In the genomic region with DNA sequence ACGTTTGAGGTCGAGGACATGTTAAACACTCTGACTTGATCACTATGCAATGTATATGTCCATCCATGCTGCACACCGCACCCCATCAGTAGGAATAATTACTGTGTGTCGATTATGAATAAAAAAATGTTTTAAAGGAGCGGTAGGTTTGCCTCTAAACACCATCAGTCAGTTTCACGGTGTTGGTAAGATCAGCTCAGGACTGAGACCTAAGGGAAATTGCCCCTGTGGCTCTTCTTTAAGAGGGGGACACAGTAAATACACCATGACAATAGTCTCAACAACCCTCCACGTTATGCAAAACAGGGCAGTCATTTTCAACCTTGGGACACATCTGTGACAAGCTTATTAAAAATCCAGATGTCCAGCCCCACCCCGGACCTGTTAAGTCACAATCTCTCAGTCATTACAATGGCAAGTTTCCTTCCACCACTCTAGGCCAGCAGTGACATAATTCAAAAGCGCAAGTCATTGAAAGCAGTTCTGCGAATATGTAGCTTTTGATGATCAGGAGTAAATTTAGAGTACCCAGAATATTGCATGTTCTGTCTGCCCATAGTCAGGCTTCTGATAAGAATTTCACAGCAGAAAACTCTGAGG, we compare ENCODE assay signal across 8 cellular contexts. TPM values are rescaled to one million over a fixed set of nuclear protein-coding genes. Genes with fewer than 3 reads are reported as not detected.
DNase-seq lines count a peak whose midpoint lies in the region; ATAC-seq and FAIRE-seq lines count a peak whose summit lies in the region.

No MANE protein-coding gene starts in this region.

- no peak overlapping the region for H3K27ac ChIP-seq in iPS-18a (ENCODE audit: low read length)

- CTCF ChIA-PET in activated naive CD4-positive, alpha-beta T cell treated with anti-CD3 and anti-CD28 coated beads for 36 hours (lab: Charles Lee): interaction anchor here (0.6 to 5.1 kb wide), 9 partner anchors 11 to 701 kb away, joined by 3 to 42 read pairs (median 4); a partner anchor contains a TSS

- peak overlapping the region; percentile 37 for H3K27ac Mint-ChIP-seq in activated naive CD4-positive, alpha-beta T cell treated with anti-CD3 and anti-CD28 coated beads for 36 hours
- peak overlapping the region; percentile 65 for H3K27ac Mint-ChIP-seq in activated T-helper 1 cell treated with anti-CD3 and anti-CD28 coated beads, Interleukin-12 subunit alpha, Interleukin-12 subunit beta, Interleukin-2, Interleukin-4 antibody, amounts not matched to agents 30 ng/mL and 10 ng/mL and 1 ng/mL, durations not matched to agents 14 hours and 24 hours and 36 hours
- H3K27ac Mint-ChIP-seq in stimulated activated naive CD8-positive, alpha-beta T cell treated with anti-CD3 and anti-CD28 coated beads, Interleukin-15, amount 100 ng/mL, for 72 hours: peak overlapping the region; percentile 75 to 79

- H3K9ac ChIP-seq in iPS-18a (ENCODE audit: low read length): peak overlapping the region; percentile 84

- peaks cover 21% of the 10 kb centered on the region for H3K36me3 ChIP-seq in iPS-18a (ENCODE audit: control insufficient read depth, low read depth, low read length)

- H3K9me3 ChIP-seq in iPS-18a (ENCODE audit: control insufficient read depth, low read depth, low read length): no peaks in the 10 kb centered on the region

- no peaks in the 10 kb centered on the region for H3K27me3 Mint-ChIP-seq in activated naive CD4-positive, alpha-beta T cell treated with anti-CD3 and anti-CD28 coated beads for 36 hours (ENCODE audit: low read depth)
- no peaks in the 10 kb centered on the region for H3K27me3 Mint-ChIP-seq in activated T-helper 1 cell treated with anti-CD3 and anti-CD28 coated beads, Interleukin-12 subunit alpha, Interleukin-12 subunit beta, Interleukin-2, Interleukin-4 antibody, amounts not matched to agents 30 ng/mL and 10 ng/mL and 1 ng/mL, durations not matched to agents 14 hours and 24 hours and 36 hours (ENCODE audit: insufficient read depth)
- H3K27me3 Mint-ChIP-seq in stimulated activated naive CD8-positive, alpha-beta T cell treated with anti-CD3 and anti-CD28 coated beads, Interleukin-15, amount 100 ng/mL, for 72 hours: no peaks in the 10 kb centered on the region

- intact Hi-C loops in activated naive CD4-positive, alpha-beta T cell treated with anti-CD3 and anti-CD28 coated beads for 36 hours (cut with micrococcal nuclease): loop anchor here (1.0 kb wide), 2 partner anchors 59 to 277 kb away; a partner anchor contains a TSS
- intact Hi-C loops in activated T-helper 1 cell treated with anti-CD3 and anti-CD28 coated beads, Interleukin-12 subunit alpha, Interleukin-12 subunit beta, Interleukin-2, Interleukin-4 antibody, amounts not matched to agents 30 ng/mL and 10 ng/mL and 1 ng/mL, durations not matched to agents 14 hours and 24 hours and 36 hours (cut with micrococcal nuclease): no loop called here

- no peak for ATAC-seq in stimulated activated naive CD8-positive, alpha-beta T cell treated with anti-CD3 and anti-CD28 coated beads, Interleukin-15, amount 100 ng/mL, for 72 hours
- ATAC-seq in GM21786 (IDR thresholded peaks at IDR 0.05; ENCODE audit: unreplicated experiment): no peak

- H3K9me3 Mint-ChIP-seq in activated naive CD4-positive, alpha-beta T cell treated with anti-CD3 and anti-CD28 coated beads for 36 hours: peaks cover 2% of the 10 kb centered on the region
- H3K9me3 Mint-ChIP-seq in activated T-helper 1 cell treated with anti-CD3 and anti-CD28 coated beads, Interleukin-12 subunit alpha, Interleukin-12 subunit beta, Interleukin-2, Interleukin-4 antibody, amounts not matched to agents 30 ng/mL and 10 ng/mL and 1 ng/mL, durations not matched to agents 14 hours and 24 hours and 36 hours: no peaks in the 10 kb centered on the region
- no peaks in the 10 kb centered on the region for H3K9me3 Mint-ChIP-seq in stimulated activated naive CD8-positive, alpha-beta T cell treated with anti-CD3 and anti-CD28 coated beads, Interleukin-15, amount 100 ng/mL, for 72 hours

- no peaks in the 10 kb centered on the region for H3K27me3 ChIP-seq in iPS-18a (ENCODE audit: control insufficient read depth, insufficient read depth, low read length)

- H3K4me1 ChIP-seq in iPS-18a (ENCODE audit: control insufficient read depth, low read depth, low read length): no peaks in the 10 kb centered on the region

- FAIRE-seq in RCC 7860 (lab: Jason Lieb, UNC): no peak

- H3K36me3 Mint-ChIP-seq in activated naive CD4-positive, alpha-beta T cell treated with anti-CD3 and anti-CD28 coated beads for 36 hours (ENCODE audit: low read depth): peaks cover 7% of the 10 kb centered on the region
- peaks cover 23% of the 10 kb centered on the region for H3K36me3 Mint-ChIP-seq in activated T-helper 1 cell treated with anti-CD3 and anti-CD28 coated beads, Interleukin-12 subunit alpha, Interleukin-12 subunit beta, Interleukin-2, Interleukin-4 antibody, amounts not matched to agents 30 ng/mL and 10 ng/mL and 1 ng/mL, durations not matched to agents 14 hours and 24 hours and 36 hours (ENCODE audit: low read depth)

- peak overlapping the region; percentile 90 for H3K4me3 ChIP-seq in iPS-18a (ENCODE audit: low read length)

- DNase-seq in activated naive CD4-positive, alpha-beta T cell treated with anti-CD3 and anti-CD28 coated beads for 36 hours: peak; percentile 8
- no peak for DNase-seq in activated naive CD4-positive, alpha-beta T cell treated with Interleukin-2 at 50 U/mL for 16 hours
- DNase-seq in activated T-helper 1 cell treated with anti-CD3 and anti-CD28 coated beads, Interleukin-12 subunit alpha, Interleukin-12 subunit beta, Interleukin-2, Interleukin-4 antibody, amounts not matched to agents 30 ng/mL and 10 ng/mL and 1 ng/mL, durations not matched to agents 14 hours and 24 hours and 36 hours (ENCODE audit: low spot score): no peak
- DNase-seq in stimulated activated naive CD8-positive, alpha-beta T cell treated with anti-CD3 and anti-CD28 coated beads, Interleukin-15, amount 100 ng/mL, for 72 hours: no peak
- DNase-seq in globus pallidus (ENCODE audit: low spot score): no peak
- DNase-seq in RCC 7860 (ENCODE audit: low spot score): no peak

- H3K4me1 Mint-ChIP-seq in activated naive CD4-positive, alpha-beta T cell treated with anti-CD3 and anti-CD28 coated beads for 36 hours (ENCODE audit: low read depth): peaks cover 34% of the 10 kb centered on the region
- H3K4me1 Mint-ChIP-seq in activated T-helper 1 cell treated with anti-CD3 and anti-CD28 coated beads, Interleukin-12 subunit alpha, Interleukin-12 subunit beta, Interleukin-2, Interleukin-4 antibody, amounts not matched to agents 30 ng/mL and 10 ng/mL and 1 ng/mL, durations not matched to agents 14 hours and 24 hours and 36 hours (ENCODE audit: low read depth): peaks cover 27% of the 10 kb centered on the region
- peaks cover 29% of the 10 kb centered on the region for H3K4me1 Mint-ChIP-seq in stimulated activated naive CD8-positive, alpha-beta T cell treated with anti-CD3 and anti-CD28 coated beads, Interleukin-15, amount 100 ng/mL, for 72 hours

- peak overlapping the region; percentile 81 for H3K4me3 Mint-ChIP-seq in activated naive CD4-positive, alpha-beta T cell treated with anti-CD3 and anti-CD28 coated beads for 36 hours
- peak overlapping the region; percentile 88 for H3K4me3 Mint-ChIP-seq in activated T-helper 1 cell treated with anti-CD3 and anti-CD28 coated beads, Interleukin-12 subunit alpha, Interleukin-12 subunit beta, Interleukin-2, Interleukin-4 antibody, amounts not matched to agents 30 ng/mL and 10 ng/mL and 1 ng/mL, durations not matched to agents 14 hours and 24 hours and 36 hours
- peak overlapping the region; percentile 86 to 89 for H3K4me3 Mint-ChIP-seq in stimulated activated naive CD8-positive, alpha-beta T cell treated with anti-CD3 and anti-CD28 coated beads, Interleukin-15, amount 100 ng/mL, for 72 hours

RNA-seq across cellular contexts. Expression of a gene that starts 1.2 kb away (rescaled TPM):
- total RNA-seq in activated naive CD4-positive, alpha-beta T cell treated with anti-CD3 and anti-CD28 coated beads for 36 hours: 10 to 100 TPM; 16.6 to 18.9 TPM
- 31.2 and 32.3 TPM in 2 replicates for total RNA-seq in activated T-helper 1 cell treated with anti-CD3 and anti-CD28 coated beads, Interleukin-12 subunit alpha, Interleukin-12 subunit beta, Interleukin-2, Interleukin-4 antibody, amounts not matched to agents 30 ng/mL and 10 ng/mL and 1 ng/mL, durations not matched to agents 14 hours and 24 hours and 36 hours

RNA-seq across cellular contexts. Expression of a gene that starts 29.8 kb away (rescaled TPM):
- 10 to 100 TPM; 65.1 to 75.0 TPM for total RNA-seq in activated naive CD4-positive, alpha-beta T cell treated with anti-CD3 and anti-CD28 coated beads for 36 hours
- 65.6 and 67.8 TPM in 2 replicates for total RNA-seq in activated T-helper 1 cell treated with anti-CD3 and anti-CD28 coated beads, Interleukin-12 subunit alpha, Interleukin-12 subunit beta, Interleukin-2, Interleukin-4 antibody, amounts not matched to agents 30 ng/mL and 10 ng/mL and 1 ng/mL, durations not matched to agents 14 hours and 24 hours and 36 hours

RNA-seq across cellular contexts. Expression of a gene that starts 30.2 kb away (rescaled TPM):
- 100 to 1,000 TPM; 112 to 122 TPM for total RNA-seq in activated naive CD4-positive, alpha-beta T cell treated with anti-CD3 and anti-CD28 coated beads for 36 hours
- 141 and 156 TPM in 2 replicates for total RNA-seq in activated T-helper 1 cell treated with anti-CD3 and anti-CD28 coated beads, Interleukin-12 subunit alpha, Interleukin-12 subunit beta, Interleukin-2, Interleukin-4 antibody, amounts not matched to agents 30 ng/mL and 10 ng/mL and 1 ng/mL, durations not matched to agents 14 hours and 24 hours and 36 hours

RNA-seq across cellular contexts. Expression of a gene that starts 40.2 kb away (rescaled TPM):
- under 1 TPM in 1 of 2 experiments, not detected in 1; 0.74 TPM for total RNA-seq in activated naive CD4-positive, alpha-beta T cell treated with anti-CD3 and anti-CD28 coated beads for 36 hours
- total RNA-seq in activated T-helper 1 cell treated with anti-CD3 and anti-CD28 coated beads, Interleukin-12 subunit alpha, Interleukin-12 subunit beta, Interleukin-2, Interleukin-4 antibody, amounts not matched to agents 30 ng/mL and 10 ng/mL and 1 ng/mL, durations not matched to agents 14 hours and 24 hours and 36 hours: 0.32 and 0.41 TPM in 2 replicates

RNA-seq across cellular contexts. Expression of a gene that starts 59.3 kb away (rescaled TPM):
- total RNA-seq in activated naive CD4-positive, alpha-beta T cell treated with anti-CD3 and anti-CD28 coated beads for 36 hours: 10 to 100 TPM; 25.7 to 27.4 TPM
- total RNA-seq in activated T-helper 1 cell treated with anti-CD3 and anti-CD28 coated beads, Interleukin-12 subunit alpha, Interleukin-12 subunit beta, Interleukin-2, Interleukin-4 antibody, amounts not matched to agents 30 ng/mL and 10 ng/mL and 1 ng/mL, durations not matched to agents 14 hours and 24 hours and 36 hours: 16.5 and 19.1 TPM in 2 replicates
